ENCODE assay signal across 21 cellular contexts in the genomic region with DNA sequence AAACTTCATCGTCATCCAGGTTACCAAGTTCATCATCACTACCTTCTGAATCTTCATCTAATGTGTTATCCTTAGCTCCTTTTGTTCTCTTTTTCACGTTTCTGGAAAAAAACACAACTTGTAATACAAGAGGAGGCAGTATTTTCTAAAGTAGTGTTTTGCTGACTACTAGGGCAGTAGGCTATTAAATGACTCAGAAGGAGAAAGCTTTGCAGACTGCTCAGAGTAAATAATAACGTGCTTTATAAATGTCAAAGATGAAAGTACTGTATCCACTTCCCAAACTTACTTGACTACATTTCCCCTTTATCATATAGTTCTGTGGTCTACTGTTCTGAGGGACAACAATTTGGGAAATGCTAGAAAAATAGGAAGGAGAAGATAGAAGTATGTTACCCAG. TPM values are rescaled to one million over a fixed set of nuclear protein-coding genes. Genes with fewer than 3 reads are reported as not detected.
"Had no signal": no experiment of that assay in that cellular context is flagged by ENCODE, and none has a peak within 500 bp of the region (broad histone marks: within the 10 kb centered on the region; RNA-seq: fewer than 3 reads in every experiment).

No MANE protein-coding gene starts in this region.

- ATAC-seq: esophagus mucosa; gastroesophageal sphincter; heart left ventricle; left ventricle myocardium superior; naive thymus-derived CD8-positive, alpha-beta T cell; psoas muscle; right cardiac atrium had no signal

- H3K4me1 ChIP-seq: stomach, testis had no signal

- H3K27ac Mint-ChIP-seq: activated naive CD4-positive, alpha-beta T cell treated with anti-CD3 and anti-CD28 coated beads, Interleukin-2, amount 10 ng/mL, durations not matched to agents 7 days and 5 days; dendritic cell treated with granulocyte-macrophage colony-stimulating factor and Interleukin-4, amounts not matched to agents 40 ng/mL and 50 ng/mL, for 4 days; type B pancreatic cell had no signal

- H3K27me3 ChIP-seq: gastroesophageal sphincter, heart left ventricle, stomach, testis had no signal

- H3K4me3 Mint-ChIP-seq: activated naive CD4-positive, alpha-beta T cell treated with anti-CD3 and anti-CD28 coated beads, Interleukin-2, amount 10 ng/mL, durations not matched to agents 7 days and 5 days; dendritic cell treated with granulocyte-macrophage colony-stimulating factor and Interleukin-4, amounts not matched to agents 40 ng/mL and 50 ng/mL, for 4 days; naive thymus-derived CD8-positive, alpha-beta T cell; type B pancreatic cell had no signal

- H3K9me3 ChIP-seq: testis had no signal

- DNase-seq: activated CD4-positive, alpha-beta T cell treated with anti-CD3 and anti-CD28 coated beads, Interleukin-2, amount 50 U/mL, for 1 hour; activated naive CD4-positive, alpha-beta T cell treated with anti-CD3 and anti-CD28 coated beads, Interleukin-2, amount 10 ng/mL, durations not matched to agents 7 days and 5 days; activated T-cell treated with anti-CD3 and anti-CD28 coated beads, Interleukin-2, amount 50 U/mL, for 1 hour; cerebellar nuclear complex; effector CD8-positive, alpha-beta T cell; heart left ventricle; kidney glomerular epithelial cell; left ventricle myocardium superior; naive thymus-derived CD8-positive, alpha-beta T cell; psoas muscle; right cardiac atrium; stomach; testis had no signal

- H3K27me3 Mint-ChIP-seq: activated naive CD4-positive, alpha-beta T cell treated with anti-CD3 and anti-CD28 coated beads, Interleukin-2, amount 10 ng/mL, durations not matched to agents 7 days and 5 days; dendritic cell treated with granulocyte-macrophage colony-stimulating factor and Interleukin-4, amounts not matched to agents 40 ng/mL and 50 ng/mL, for 4 days; naive thymus-derived CD8-positive, alpha-beta T cell; type B pancreatic cell had no signal

- H3K27ac ChIP-seq: gastroesophageal sphincter, heart left ventricle, psoas muscle, stomach, testis had no signal

- H3K4me3 ChIP-seq: gastroesophageal sphincter, heart left ventricle, psoas muscle, stomach, testis had no signal

RNA-seq across cellular contexts. Expression of gene CEBPZOS, which starts 15.6 kb away (rescaled TPM):
- total RNA-seq: osteocyte had no signal

RNA-seq across cellular contexts. Expression of gene SULT6B1, which starts 23.5 kb away (rescaled TPM):
- total RNA-seq: bronchial epithelial cell; esophagus mucosa; gastroesophageal sphincter; heart left ventricle; left ventricle myocardium superior; mucosa of gallbladder; naive thymus-derived CD8-positive, alpha-beta T cell; osteocyte; psoas muscle; right cardiac atrium; skeletal muscle tissue; stomach had no signal
- polyA plus RNA-seq: heart left ventricle; naive thymus-derived CD8-positive, alpha-beta T cell; psoas muscle; right cardiac atrium; stomach had no signal
